In genomic region chr12:82740129-82741000, GRCh38 we compare ENCODE assay signal across 11 cellular contexts. TPM values are rescaled to one million over a fixed set of nuclear protein-coding genes. Genes with fewer than 3 reads are reported as not detected.
DNase-seq lines count a peak whose midpoint lies in the region; ATAC-seq and TF ChIP-seq lines count a peak whose summit lies in the region.
"Had no signal": no experiment of that assay in that cellular context is flagged by ENCODE, and none has a peak within 500 bp of the region (broad histone marks: within the 10 kb centered on the region; RNA-seq: fewer than 3 reads in every experiment).

No MANE protein-coding gene starts in this region.

- H3K4me1 Mint-ChIP-seq in endodermal cell (peaks cover 22% of the 10 kb centered on the region), osteocyte (ENCODE audit: unreplicated experiment) (peaks cover 65% of the 10 kb centered on the region)
- H3K4me1 Mint-ChIP-seq: activated naive CD8-positive, alpha-beta T cell treated with anti-CD3 and anti-CD28 coated beads, Interleukin-2, amount 10 ng/mL, durations not matched to agents 7 days and 5 days had no signal

- no peaks in the 10 kb centered on the region for H3K9me3 ChIP-seq in endodermal cell (ENCODE audit: control insufficient read depth, low read length)

- no peak overlapping the region for H3K9ac ChIP-seq in endodermal cell (ENCODE audit: extremely low read depth, low read length, poor library complexity, severe bottlenecking)

- intact Hi-C loops in dorsolateral prefrontal cortex (cut with DNase I): no loop called here

- peak; percentile 36 for DNase-seq in GM04503 (ENCODE audit: low read depth)
- DNase-seq in NCI-H226: peak; percentile 90
- peak; percentile 77 for DNase-seq in endodermal cell
- no peak for DNase-seq in osteocyte (ENCODE audit: extremely low spot score, unreplicated experiment)
- DNase-seq in T-helper 2 cell: no peak
- DNase-seq in dorsolateral prefrontal cortex: no peak
- DNase-seq: activated CD4-positive, alpha-beta T cell treated with anti-CD3 and anti-CD28 coated beads for 4 hours; activated naive CD8-positive, alpha-beta T cell treated with anti-CD3 and anti-CD28 coated beads, Interleukin-2, amount 10 ng/mL, durations not matched to agents 7 days and 5 days; NCI-H1105 had no signal

- H3K4me3 ChIP-seq in endodermal cell (ENCODE audit: low read length) (no peak overlapping the region), dorsolateral prefrontal cortex (no peak overlapping the region)

- no peak overlapping the region for H3K4me3 Mint-ChIP-seq in endodermal cell
- H3K4me3 Mint-ChIP-seq in osteocyte (ENCODE audit: unreplicated experiment): no peak overlapping the region
- H3K4me3 Mint-ChIP-seq: activated naive CD8-positive, alpha-beta T cell treated with anti-CD3 and anti-CD28 coated beads, Interleukin-2, amount 10 ng/mL, durations not matched to agents 7 days and 5 days had no signal

- H3K27ac ChIP-seq in endodermal cell (ENCODE audit: low read depth, low read length) (no peak overlapping the region), dorsolateral prefrontal cortex (peak overlapping the region in 15 of 59 donors; percentile 0 to 53 (median 22))

- H3K27me3 ChIP-seq in endodermal cell (ENCODE audit: control insufficient read depth, insufficient read depth, low read length, poor library complexity, severe bottlenecking) (no peaks in the 10 kb centered on the region), dorsolateral prefrontal cortex (no peaks in the 10 kb centered on the region)

- H3K27me3 Mint-ChIP-seq in endodermal cell (ENCODE audit: insufficient read depth) (no peaks in the 10 kb centered on the region), osteocyte (ENCODE audit: unreplicated experiment) (no peaks in the 10 kb centered on the region)
- H3K27me3 Mint-ChIP-seq: activated naive CD8-positive, alpha-beta T cell treated with anti-CD3 and anti-CD28 coated beads, Interleukin-2, amount 10 ng/mL, durations not matched to agents 7 days and 5 days had no signal

- 68 to 82% methylated on average over 5 to 7 of the region's 7 CpGs for WGBS in endodermal cell (ENCODE audit: insufficient coverage in 1 of 2, insufficient read length in 1 of 2), 2 experiments

- H3K36me3 ChIP-seq in endodermal cell (ENCODE audit: control insufficient read depth, insufficient read depth, low read length): no peaks in the 10 kb centered on the region

- H3K27ac Mint-ChIP-seq in endodermal cell (peak overlapping the region; percentile 79), osteocyte (ENCODE audit: unreplicated experiment) (peak overlapping the region; percentile 93)
- H3K27ac Mint-ChIP-seq: activated naive CD8-positive, alpha-beta T cell treated with anti-CD3 and anti-CD28 coated beads, Interleukin-2, amount 10 ng/mL, durations not matched to agents 7 days and 5 days had no signal

- no peaks in the 10 kb centered on the region for H3K4me1 ChIP-seq in endodermal cell (ENCODE audit: control insufficient read depth, insufficient read depth, low read length)

- H3K9me3 Mint-ChIP-seq in endodermal cell: peaks cover 2% of the 10 kb centered on the region
- H3K9me3 Mint-ChIP-seq in osteocyte (ENCODE audit: unreplicated experiment): no peaks in the 10 kb centered on the region
- H3K9me3 Mint-ChIP-seq: activated naive CD8-positive, alpha-beta T cell treated with anti-CD3 and anti-CD28 coated beads, Interleukin-2, amount 10 ng/mL, durations not matched to agents 7 days and 5 days had no signal

- H3K36me3 Mint-ChIP-seq in endodermal cell (ENCODE audit: low read depth): peaks cover 14% of the 10 kb centered on the region
- H3K36me3 Mint-ChIP-seq in osteocyte (ENCODE audit: unreplicated experiment): peaks cover 11% of the 10 kb centered on the region

- TF ChIP-seq CTCF in endodermal cell (conservative IDR thresholded peaks at IDR 0.05) (no peak), osteocyte (IDR thresholded peaks at IDR 0.05) (no peak), dorsolateral prefrontal cortex (IDR thresholded peaks at IDR 0.05 in 54 of 56, conservative IDR thresholded peaks at IDR 0.05 in 2 of 56; ENCODE audit: low read depth in 1 of 56, partially characterized antibody in 56 of 56) (no peak)

- ATAC-seq in GM21619 (IDR thresholded peaks at IDR 0.05; ENCODE audit: unreplicated experiment): no peak
- no peak for ATAC-seq in GM19324 (IDR thresholded peaks at IDR 0.05; ENCODE audit: low FRiP score, unreplicated experiment)

RNA-seq across cellular contexts. Expression of gene TMTC2, which starts 53.7 kb away (rescaled TPM):
- total RNA-seq in endodermal cell (10 to 100 TPM in 1 of 2 donors, 1 to 10 TPM in 1; 7.2 to 10.8 TPM), osteocyte (19.8 and 20.2 TPM in 2 replicates), dorsolateral prefrontal cortex (100 to 1,000 TPM in 6 of 120 experiments, 10 to 100 TPM in 114; 20.2 to 179 (median 47.3) TPM)
- 23.2 TPM for polyA plus RNA-seq in endodermal cell (2013, experiment 1 of 2)
- 20.9 TPM for polyA plus RNA-seq in endodermal cell (2013, experiment 2 of 2)

Comparison
In these comparisons a context has a peak if more than half of its experiments do, and no peak if none do; other contexts are left out.
1. DNase-seq: peak in GM04503 (single experiment), NCI-H226 (single experiment) and endodermal cell (single experiment); none in osteocyte (single experiment), T-helper 2 cell (0 of 5) and dorsolateral prefrontal cortex (0 of 10).